In genomic region chr21:17436626-17437111, GRCh38 we compare ENCODE assay signal across 13 cellular contexts.
A peak's percentile ranks its signal among the peaks of the same experiment; 100 is the strongest.
DNase-seq lines count a peak whose midpoint lies in the region; ATAC-seq, FAIRE-seq and TF ChIP-seq lines count a peak whose summit lies in the region.
"Had no signal": no experiment of that assay in that cellular context is flagged by ENCODE, and none has a peak within 500 bp of the region (broad histone marks: within the 10 kb centered on the region; RNA-seq: fewer than 3 reads in every experiment).

No MANE protein-coding gene starts in this region.

- no TSS peak for BruUV-seq in HepG2 (replicated peaks; lab: Mats Ljungman, UMichigan)

- no peak for TF ChIP-seq RAD21 in HepG2 (CRISPR knock-in tag; IDR thresholded peaks at IDR 0.05)

- 21% methylated on average over 4 of the region's 4 CpGs for WGBS in HepG2 (ENCODE audit: low lambda C conversion rate)

- no peak for TF ChIP-seq EP300 in HepG2 (IDR thresholded peaks at IDR 0.05; ENCODE audit: low read depth in 2 of 2, low read length in 2 of 2)
- no peak for TF ChIP-seq EP300 in HepG2 (CRISPR knock-in tag; IDR thresholded peaks at IDR 0.05; ENCODE audit: borderline replicate concordance)

- ATAC-seq in HepG2 (peak; percentile 59), GM19395 (IDR thresholded peaks at IDR 0.05; ENCODE audit: unreplicated experiment) (no peak)

- H3K79me2 ChIP-seq in HepG2 (ENCODE audit: insufficient read depth, low read length), result no peaks in the 10 kb centered on the region

- TF ChIP-seq POLR2A in HepG2 (IDR thresholded peaks at IDR 0.05; ENCODE audit: insufficient read depth in 1 of 2, low read depth in 2 of 2, low read length in 2 of 2), result no peak

- H3K27ac ChIP-seq in caudate nucleus (ENCODE audit: low read depth, low read length) (peak overlapping the region; percentile 27), HepG2 (ENCODE audit: extremely low read length, insufficient read depth, low read length) (peak overlapping the region; percentile 22), substantia nigra (ENCODE audit: low read depth, low read length, poor library complexity, severe bottlenecking) (peak overlapping the region; percentile 71)

- peak overlapping the region in 2 of 3 experiments; percentile 1 to 19; a peak in 1 of 6 replicates for H3K4me3 ChIP-seq in HepG2 (replicated peaks in 1 of 3; ENCODE audit: insufficient read depth in 1 of 3, low read depth in 2 of 3, low read length in 3 of 3)

- H4K20me1 ChIP-seq in HepG2 (ENCODE audit: insufficient read depth, low read length), result no peaks in the 10 kb centered on the region

- H2AFZ ChIP-seq in HepG2 (ENCODE audit: low read length), result peak overlapping the region; percentile 86

- POLR2A ChIA-PET in HepG2 (lab: Yijun Ruan, JAX), result interaction anchor here (1.2 kb wide), 1 partner anchor 16 kb away, joined by 3 read pairs; no protein-coding TSS in a partner anchor

- DNase-seq in NCI-H69 (lab: John Stamatoyannopoulos, UW) (peak; percentile 96), caudate nucleus (lab: John Stamatoyannopoulos, UW) (peak in 1 of 61 donors; percentile 3), HepG2 (ENCODE audit: low spot score) (peak; percentile 68), substantia nigra (lab: John Stamatoyannopoulos, UW) (no peak), NCI-H2227 (lab: John Stamatoyannopoulos, UW; ENCODE audit: unreplicated experiment) (no peak), posterior vena cava (ENCODE audit: low spot score) (no peak)
- DNase-seq: activated CD4-positive, alpha-beta T cell treated with anti-CD3 and anti-CD28 coated beads, Interleukin-2, amount 50 U/mL, for 4 hours; activated effector memory CD4-positive, alpha-beta T cell treated with Interleukin-2 at 50 U/mL for 16 hours; CD4-positive, CD25-positive, alpha-beta regulatory T cell; erythroblast; GF-D8; NCI-H2029 had no signal

- CTCF ChIA-PET in HepG2 (lab: Yijun Ruan, JAX; ENCODE audit: low intra/inter-chr PET ratio, low total read pairs), result no interaction called here

- in situ Hi-C loops in HepG2 (cut with HindIII; ENCODE audit: extremely low pct_ligation_motif_present, low pct_unique_long_range_greater_than_20kb), result no loop called here

- H3K4me2 ChIP-seq in HepG2 (ENCODE audit: low read depth, low read length), result peak overlapping the region; percentile 60

- H3K4me1 ChIP-seq in HepG2 (ENCODE audit: insufficient read depth, low read length), result peaks cover 61% of the 10 kb centered on the region

- no peaks in the 10 kb centered on the region for H3K27me3 ChIP-seq in HepG2 (ENCODE audit: control insufficient read depth in 1 of 2, insufficient read depth in 2 of 2, low read length in 2 of 2)

- intact Hi-C loops in HepG2 (cut with micrococcal nuclease; ENCODE audit: unreplicated experiment) (no loop called here), posterior vena cava (cut with DNase I) (no loop called here)

- no peak for FAIRE-seq in HepG2 (lab: Jason Lieb, UNC)

- H3K9ac ChIP-seq in HepG2 (ENCODE audit: insufficient read depth, low read depth, low read length), result no peak overlapping the region; the same call in 1 of the 2 replicates

- TF ChIP-seq CTCF in HepG2 (CRISPR knock-in tag; IDR thresholded peaks at IDR 0.05), result no peak

- H3K9me3 ChIP-seq in HepG2 (ENCODE audit: low read length), result no peaks in the 10 kb centered on the region

- H3K36me3 ChIP-seq in HepG2 (replicated peaks in 1 of 2; ENCODE audit: control insufficient read depth in 1 of 2, insufficient read depth in 2 of 2, low read length in 2 of 2), result no peaks in the 10 kb centered on the region

TF ChIP-seq in HepG2, 621 proteins besides CTCF, POLR2A, EP300 and RAD21:
- TF ChIP-seq ZNF230 (CRISPR knock-in tag; IDR thresholded peaks at IDR 0.05), result no peak
- no peak for TF ChIP-seq FOXA1 (IDR thresholded peaks at IDR 0.05)
- 0 out of 2 replicates have a peak, but pooled peaks have one; percentile 22 for TF ChIP-seq FOXA1 (CRISPR knock-in tag; IDR thresholded peaks at IDR 0.05)
- no peak for TF ChIP-seq HES4 (CRISPR knock-in tag; IDR thresholded peaks at IDR 0.05; ENCODE audit: borderline replicate concordance)
- no peak for TF ChIP-seq ZNF354B (CRISPR knock-in tag; IDR thresholded peaks at IDR 0.05)
- no peak for TF ChIP-seq E2F5 (CRISPR knock-in tag; conservative IDR thresholded peaks at IDR 0.05)
- no peak for TF ChIP-seq ZNF33B (CRISPR knock-in tag; IDR thresholded peaks at IDR 0.05)
- TF ChIP-seq ZNF121 (CRISPR knock-in tag; IDR thresholded peaks at IDR 0.05), result 0 out of 2 replicates have a peak, but pooled peaks have one; percentile 34
- no peak for TF ChIP-seq SOX6 (IDR thresholded peaks at IDR 0.05)
- TF ChIP-seq SOX6 (CRISPR knock-in tag; IDR thresholded peaks at IDR 0.05), result peak; percentile 18; the same call in 1 of the 2 replicates
- TF ChIP-seq TBX2 (CRISPR knock-in tag; IDR thresholded peaks at IDR 0.05; ENCODE audit: borderline replicate concordance), result 0 out of 2 replicates have a peak, but pooled peaks have one; percentile 23
- no peak for TF ChIP-seq HBP1 (CRISPR knock-in tag; IDR thresholded peaks at IDR 0.05; ENCODE audit: low read depth)
- TF ChIP-seq GATAD2A (CRISPR knock-in tag; IDR thresholded peaks at IDR 0.05), result peak; percentile 31; the same call in 1 of the 2 replicates
- no peak for TF ChIP-seq SOX13 (IDR thresholded peaks at IDR 0.05)
- TF ChIP-seq SOX13 (CRISPR knock-in tag; conservative IDR thresholded peaks at IDR 0.05 in 1 of 2, IDR thresholded peaks at IDR 0.05 in 1 of 2), result peak in 1 of 2 experiments; percentile 37; a peak in 1 of 4 replicates
- no peak for TF ChIP-seq ZSCAN9 (CRISPR knock-in tag; IDR thresholded peaks at IDR 0.05; ENCODE audit: borderline replicate concordance)
- no peak for TF ChIP-seq RFXAP (CRISPR knock-in tag; IDR thresholded peaks at IDR 0.05; ENCODE audit: borderline replicate concordance)

Comparison
In these comparisons a context has a peak if more than half of its experiments do, and no peak if none do; other contexts are left out.
1. DNase-seq: peak in NCI-H69 (single experiment) and HepG2 (single experiment); none in substantia nigra (0 of 49), NCI-H2227 (single experiment) and posterior vena cava (single experiment).
2. Peak in every context shown above with its lines, with median percentiles within 50 percentile points of each other: H3K27ac ChIP-seq.